In the genomic region with DNA sequence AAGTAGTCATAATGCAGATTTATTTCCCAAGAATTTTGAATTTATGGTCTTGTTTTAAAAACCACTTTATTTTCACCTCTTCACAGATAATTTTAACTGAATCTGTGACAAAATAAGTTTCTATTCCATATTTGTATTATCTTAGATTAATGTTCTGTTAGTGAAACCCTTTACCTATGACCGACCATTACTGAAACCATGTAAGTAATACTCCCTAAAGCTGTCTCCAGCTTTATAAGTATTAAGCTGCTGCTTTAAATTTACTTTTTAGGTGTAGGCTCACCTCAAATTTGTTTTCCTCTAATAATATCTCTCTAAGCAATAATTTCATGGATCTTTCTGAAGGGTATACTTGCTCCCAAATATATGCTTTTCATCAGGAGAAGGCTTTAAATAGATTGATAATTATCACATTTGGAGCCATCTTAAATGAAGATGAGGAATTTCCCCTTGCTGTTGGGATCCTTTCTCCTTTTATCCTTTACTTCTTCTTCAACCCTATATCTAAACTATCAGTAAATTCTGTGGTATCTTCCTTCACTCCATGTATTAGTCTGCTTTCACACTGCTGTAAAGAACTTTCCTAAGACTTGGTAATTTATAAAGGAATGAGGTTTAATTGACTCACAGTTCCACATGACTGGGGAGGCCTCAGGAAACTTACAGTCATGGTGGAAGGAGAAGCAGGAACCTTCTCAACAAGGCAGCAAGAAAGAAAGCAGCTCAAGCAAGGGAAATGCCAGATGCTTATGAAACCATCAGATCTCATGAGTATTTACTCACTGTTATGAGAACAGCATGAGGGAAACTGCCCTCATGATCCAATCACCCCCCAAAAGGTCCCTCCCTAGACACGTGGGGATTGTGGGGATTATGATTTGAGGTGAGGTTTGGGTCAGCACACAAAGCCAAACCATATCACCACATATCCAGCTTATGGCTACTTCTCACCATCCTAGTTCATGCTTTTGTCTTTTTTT, we compare ENCODE assay signal across 19 cellular contexts.
A peak's percentile ranks its signal among the peaks of the same experiment; 100 is the strongest.
DNase-seq lines count a peak whose midpoint lies in the region; ATAC-seq, FAIRE-seq and TF ChIP-seq lines count a peak whose summit lies in the region.
"Had no signal": no experiment of that assay in that cellular context is flagged by ENCODE, and none has a peak within 500 bp of the region (broad histone marks: within the 10 kb centered on the region; RNA-seq: fewer than 3 reads in every experiment).

No MANE protein-coding gene starts in this region.

- no peaks in the 10 kb centered on the region for H3K79me2 ChIP-seq in MM.1S (ENCODE audit: low read length)

- H4K20me1 ChIP-seq in MM.1S (ENCODE audit: insufficient read depth, low read length), result no peaks in the 10 kb centered on the region

- H3K4me1 Mint-ChIP-seq in T-helper 2 cell treated with Interferon-gamma antibody and Interleukin-4, amounts not matched to agents 5 μg/mL and 100 μg/mL, for 36 hours (ENCODE audit: low read depth), result peaks cover 8% of the 10 kb centered on the region
- H3K4me1 Mint-ChIP-seq: activated T-helper 17 cell treated with anti-CD3 and anti-CD28 coated beads, Interleukin-2, amount 50 U/mL, for 72 hours had no signal

- H2AFZ ChIP-seq in MM.1S (ENCODE audit: low read length), result no peak overlapping the region

- H3K27me3 Mint-ChIP-seq in T-helper 2 cell treated with Interferon-gamma antibody and Interleukin-4, amounts not matched to agents 5 μg/mL and 100 μg/mL, for 36 hours (ENCODE audit: low read depth), result peaks cover 14% of the 10 kb centered on the region

- H3K4me1 ChIP-seq in MM.1S (ENCODE audit: low read length), result peaks cover 27% of the 10 kb centered on the region

- H3K4me2 ChIP-seq in MM.1S (ENCODE audit: low read depth, low read length), result peak overlapping the region; percentile 12; the same call in 1 of the 2 replicates

- H3K9ac ChIP-seq in MM.1S (ENCODE audit: low read length), result no peak overlapping the region

- H3K9me3 ChIP-seq in MM.1S (replicated peaks; ENCODE audit: insufficient read depth, low read length), result no peaks in the 10 kb centered on the region
- H3K9me3 ChIP-seq: mucosa of descending colon, upper lobe of right lung had no signal

- H3F3A ChIP-seq in MM.1S (ENCODE audit: insufficient read depth, low read length), result no peaks in the 10 kb centered on the region

- no peak for DNase-seq in GM12892 (ENCODE audit: insufficient read length)
- peak; percentile 30 for DNase-seq in MM.1S
- DNase-seq in frontal cortex (ENCODE audit: low spot score in 2 of 2), result no peak
- DNase-seq in NOMO-1 treated with DMSO at 0.1 percent for 48 hours (lab: John Stamatoyannopoulos, UW; ENCODE audit: unreplicated experiment), result no peak
- no peak for DNase-seq in AG08395 (ENCODE audit: low spot score)
- no peak for DNase-seq in T-helper 2 cell treated with Interferon-gamma antibody and Interleukin-4, amounts not matched to agents 5 μg/mL and 100 μg/mL, for 36 hours (ENCODE audit: low spot score)
- DNase-seq: dorsolateral prefrontal cortex; foreskin fibroblast; KG1; mucosa of descending colon; NCI-H1694 treated with DMSO at 0.1 percent for 48 hours; NCI-H526; RPMI8226; stimulated activated CD4-positive, alpha-beta T cell treated with anti-CD3 and anti-CD28 coated beads, Interleukin-12 subunit alpha, Interleukin-12 subunit beta, amount 100 ng/mL, for 4 hours; T-helper 2 cell; upper lobe of right lung had no signal

- no peak for TF ChIP-seq CTCF in MM.1S (IDR thresholded peaks at IDR 0.05; ENCODE audit: low read length)

- H3K27ac ChIP-seq in MM.1S (ENCODE audit: low read length), result peak overlapping the region; percentile 8; the same call in 1 of the 2 replicates
- H3K27ac ChIP-seq: dorsolateral prefrontal cortex, upper lobe of right lung had no signal

- no peak overlapping the region for H3K4me3 Mint-ChIP-seq in T-helper 2 cell treated with Interferon-gamma antibody and Interleukin-4, amounts not matched to agents 5 μg/mL and 100 μg/mL, for 36 hours
- H3K4me3 Mint-ChIP-seq: activated T-helper 17 cell treated with anti-CD3 and anti-CD28 coated beads, Interleukin-2, amount 50 U/mL, for 72 hours had no signal

- H3K4me3 ChIP-seq in MM.1S (ENCODE audit: low read length), result no peak overlapping the region
- H3K4me3 ChIP-seq: dorsolateral prefrontal cortex, mucosa of descending colon, upper lobe of right lung had no signal

- no peaks in the 10 kb centered on the region for H3K36me3 ChIP-seq in MM.1S (replicated peaks; ENCODE audit: insufficient read depth, low read length)
- H3K36me3 ChIP-seq: upper lobe of right lung had no signal

- no peaks in the 10 kb centered on the region for H3K9me3 Mint-ChIP-seq in T-helper 2 cell treated with Interferon-gamma antibody and Interleukin-4, amounts not matched to agents 5 μg/mL and 100 μg/mL, for 36 hours

- ATAC-seq in GM19438 (IDR thresholded peaks at IDR 0.05; ENCODE audit: low read depth, unreplicated experiment) (peak; percentile 60), HG02852 (IDR thresholded peaks at IDR 0.05; ENCODE audit: unreplicated experiment) (peak; percentile 59)
- ATAC-seq: activated T-helper 17 cell treated with anti-CD3 and anti-CD28 coated beads, Interleukin-2, amount 50 U/mL, for 72 hours; mucosa of descending colon; upper lobe of right lung had no signal

- no peaks in the 10 kb centered on the region for H3K9me2 ChIP-seq in MM.1S (replicated peaks; ENCODE audit: insufficient read depth, low read length)

- FAIRE-seq in GM12892 (lab: Jason Lieb, UNC) (peak; percentile 76), frontal cortex (lab: Jason Lieb, UNC) (no peak)

- no peaks in the 10 kb centered on the region for H3K27me3 ChIP-seq in MM.1S (replicated peaks; ENCODE audit: insufficient read depth, low read length)
- H3K27me3 ChIP-seq: dorsolateral prefrontal cortex, upper lobe of right lung had no signal

- no peak for TF ChIP-seq POLR2A in GM12892 (IDR thresholded peaks at IDR 0.05; ENCODE audit: low read depth, low read length)

- H3K27ac Mint-ChIP-seq in T-helper 2 cell treated with Interferon-gamma antibody and Interleukin-4, amounts not matched to agents 5 μg/mL and 100 μg/mL, for 36 hours, result no peak overlapping the region
- H3K27ac Mint-ChIP-seq: activated T-helper 17 cell treated with anti-CD3 and anti-CD28 coated beads, Interleukin-2, amount 50 U/mL, for 72 hours had no signal

- no peaks in the 10 kb centered on the region for H3K36me3 Mint-ChIP-seq in T-helper 2 cell treated with Interferon-gamma antibody and Interleukin-4, amounts not matched to agents 5 μg/mL and 100 μg/mL, for 36 hours (ENCODE audit: low read depth)
